In genomic region chr22:20236052-20236717, GRCh38 we compare ENCODE assay signal across 17 cellular contexts. TPM values are rescaled to one million over a fixed set of nuclear protein-coding genes. Genes with fewer than 3 reads are reported as not detected.
A peak's percentile ranks its signal among the peaks of the same experiment; 100 is the strongest.
DNase-seq lines count a peak whose midpoint lies in the region; ATAC-seq and TF ChIP-seq lines count a peak whose summit lies in the region.
"Had no signal": no experiment of that assay in that cellular context is flagged by ENCODE, and none has a peak within 500 bp of the region (broad histone marks: within the 10 kb centered on the region; RNA-seq: fewer than 3 reads in every experiment).

No MANE protein-coding gene starts in this region.

- peaks cover 5% of the 10 kb centered on the region for H3K4me1 ChIP-seq in neural progenitor cell

- no peaks in the 10 kb centered on the region for H3K79me2 ChIP-seq in neural progenitor cell (ENCODE audit: low read depth)

- intact Hi-C loops in CD4-positive, alpha-beta T cell (cut with DNase I, micrococcal nuclease): no loop called here
- intact Hi-C loops in dorsolateral prefrontal cortex (cut with DNase I): no loop called here
- intact Hi-C loops in natural killer cell (cut with micrococcal nuclease): no loop called here

- H3K27ac Mint-ChIP-seq in CD4-positive, alpha-beta T cell: peak overlapping the region; percentile 80
- peak overlapping the region; percentile 81 for H3K27ac Mint-ChIP-seq in neural progenitor cell
- no peak overlapping the region for H3K27ac Mint-ChIP-seq in natural killer cell
- no peak overlapping the region for H3K27ac Mint-ChIP-seq in activated CD8-positive, alpha-beta memory T cell treated with anti-CD3 and anti-CD28 coated beads, Interleukin-2, amount 10 ng/mL, durations not matched to agents 7 days and 5 days

- no peaks in the 10 kb centered on the region for H3K9me3 Mint-ChIP-seq in CD4-positive, alpha-beta T cell
- H3K9me3 Mint-ChIP-seq in neural progenitor cell (no peaks in the 10 kb centered on the region), natural killer cell (no peaks in the 10 kb centered on the region)
- no peaks in the 10 kb centered on the region for H3K9me3 Mint-ChIP-seq in activated CD8-positive, alpha-beta memory T cell treated with anti-CD3 and anti-CD28 coated beads, Interleukin-2, amount 10 ng/mL, durations not matched to agents 7 days and 5 days (ENCODE audit: low read depth)
- H3K9me3 Mint-ChIP-seq: H9 had no signal

- H3K4me2 ChIP-seq in neural progenitor cell: no peak overlapping the region

- TF ChIP-seq POLR2A in NB4 (IDR thresholded peaks at IDR 0.05; ENCODE audit: extremely low read depth, insufficient read length): no peak

- H3K4me3 ChIP-seq in NB4 (ENCODE audit: low read depth, low read length): no peak overlapping the region
- no peak overlapping the region for H3K4me3 ChIP-seq in dorsolateral prefrontal cortex
- H3K4me3 ChIP-seq in neural progenitor cell: no peak overlapping the region
- H3K4me3 ChIP-seq: Peyer's patch had no signal

- H4K20me1 ChIP-seq in neural progenitor cell (ENCODE audit: low read depth): no peaks in the 10 kb centered on the region

- CTCF ChIA-PET in CD4-positive, alpha-beta T cell (lab: Charles Lee): no interaction called here
- CTCF ChIA-PET in activated CD8-positive, alpha-beta memory T cell treated with anti-CD3 and anti-CD28 coated beads, Interleukin-2, amount 10 ng/mL, durations not matched to agents 7 days and 5 days (lab: Charles Lee): interaction anchor here (1.5 kb wide), 1 partner anchor 47 kb away, joined by 4 read pairs; no protein-coding TSS in a partner anchor

- no peak overlapping the region for H3K4me3 Mint-ChIP-seq in CD4-positive, alpha-beta T cell
- H3K4me3 Mint-ChIP-seq in neural progenitor cell (no peak overlapping the region), natural killer cell (no peak overlapping the region)
- no peak overlapping the region for H3K4me3 Mint-ChIP-seq in activated CD8-positive, alpha-beta memory T cell treated with anti-CD3 and anti-CD28 coated beads, Interleukin-2, amount 10 ng/mL, durations not matched to agents 7 days and 5 days
- H3K4me3 Mint-ChIP-seq: H9 had no signal

- H3K4me1 Mint-ChIP-seq in CD4-positive, alpha-beta T cell (ENCODE audit: low read depth): peaks cover 9% of the 10 kb centered on the region
- H3K4me1 Mint-ChIP-seq in neural progenitor cell (peaks cover 22% of the 10 kb centered on the region), natural killer cell (peaks cover 0 to 11% of the 10 kb centered on the region in 2 donors)
- peaks cover 16% of the 10 kb centered on the region for H3K4me1 Mint-ChIP-seq in activated CD8-positive, alpha-beta memory T cell treated with anti-CD3 and anti-CD28 coated beads, Interleukin-2, amount 10 ng/mL, durations not matched to agents 7 days and 5 days

- H3K9me3 ChIP-seq in CD4-positive, alpha-beta T cell (ENCODE audit: control insufficient read depth, low read length): no peaks in the 10 kb centered on the region
- H3K9me3 ChIP-seq in neural progenitor cell (ENCODE audit: low read depth): no peaks in the 10 kb centered on the region
- H3K9me3 ChIP-seq: Peyer's patch had no signal

- H3K36me3 Mint-ChIP-seq in CD4-positive, alpha-beta T cell (ENCODE audit: low read depth): no peaks in the 10 kb centered on the region
- no peaks in the 10 kb centered on the region for H3K36me3 Mint-ChIP-seq in neural progenitor cell
- no peaks in the 10 kb centered on the region for H3K36me3 Mint-ChIP-seq in natural killer cell
- H3K36me3 Mint-ChIP-seq in activated CD8-positive, alpha-beta memory T cell treated with anti-CD3 and anti-CD28 coated beads, Interleukin-2, amount 10 ng/mL, durations not matched to agents 7 days and 5 days: no peaks in the 10 kb centered on the region

- POLR2A ChIA-PET in CD4-positive, alpha-beta T cell (lab: Charles Lee): no interaction called here

- no peak overlapping the region for H3K27ac ChIP-seq in CD4-positive, alpha-beta T cell (ENCODE audit: low read depth, low read length)
- H3K27ac ChIP-seq in dorsolateral prefrontal cortex (peak overlapping the region in 55 of 59 donors; percentile 5 to 97 (median 88)), neural progenitor cell (no peak overlapping the region)
- H3K27ac ChIP-seq: HL-60, Peyer's patch had no signal

- no peak for TF ChIP-seq CTCF in CD4-positive, alpha-beta T cell (IDR thresholded peaks at IDR 0.05)
- TF ChIP-seq CTCF in NB4 (IDR thresholded peaks at IDR 0.05; ENCODE audit: low read depth, low read length): no peak
- no peak for TF ChIP-seq CTCF in dorsolateral prefrontal cortex (IDR thresholded peaks at IDR 0.05 in 54 of 56, conservative IDR thresholded peaks at IDR 0.05 in 2 of 56; ENCODE audit: low read depth in 1 of 56, partially characterized antibody in 56 of 56)
- TF ChIP-seq CTCF in neural progenitor cell (IDR thresholded peaks at IDR 0.05): no peak
- no peak for TF ChIP-seq CTCF in natural killer cell (IDR thresholded peaks at IDR 0.05)

- H3K27me3 Mint-ChIP-seq in CD4-positive, alpha-beta T cell: no peaks in the 10 kb centered on the region
- peaks cover 6% of the 10 kb centered on the region for H3K27me3 Mint-ChIP-seq in neural progenitor cell (ENCODE audit: insufficient read depth, low read depth)
- H3K27me3 Mint-ChIP-seq in natural killer cell (ENCODE audit: low read depth in 2 of 2): no peaks in the 10 kb centered on the region
- no peaks in the 10 kb centered on the region for H3K27me3 Mint-ChIP-seq in activated CD8-positive, alpha-beta memory T cell treated with anti-CD3 and anti-CD28 coated beads, Interleukin-2, amount 10 ng/mL, durations not matched to agents 7 days and 5 days

- DNase-seq in CD4-positive, alpha-beta T cell: no peak
- DNase-seq in NB4 (ENCODE audit: low read depth) (peak; percentile 52), dorsolateral prefrontal cortex (no peak), neural progenitor cell (ENCODE audit: low spot score) (no peak), natural killer cell (no peak), DMS 273 (lab: John Stamatoyannopoulos, UW; ENCODE audit: unreplicated experiment) (no peak)
- no peak for DNase-seq in activated CD8-positive, alpha-beta memory T cell treated with anti-CD3 and anti-CD28 coated beads, Interleukin-2, amount 10 ng/mL, durations not matched to agents 7 days and 5 days
- DNase-seq: DND-41; H9; IMR-90; NCI-H1105; NCI-H1694; NCI-H748 treated with DMSO at 0.1 percent for 48 hours; NK-92 treated with Interleukin-12 subunit alpha and Interleukin-12 subunit beta, amount 100 ng/mL, for 24 hours; Peyer's patch; Right ventricle myocardium superior had no signal

- H3K9ac ChIP-seq in neural progenitor cell: no peak overlapping the region

- H3K27me3 ChIP-seq in CD4-positive, alpha-beta T cell (ENCODE audit: control insufficient read depth, insufficient read depth, low read length): no peaks in the 10 kb centered on the region
- H3K27me3 ChIP-seq in dorsolateral prefrontal cortex: no peaks in the 10 kb centered on the region
- H3K27me3 ChIP-seq in neural progenitor cell: no peaks in the 10 kb centered on the region
- H3K27me3 ChIP-seq: Peyer's patch had no signal

- H3K36me3 ChIP-seq in neural progenitor cell: no peaks in the 10 kb centered on the region
- H3K36me3 ChIP-seq: Peyer's patch had no signal

- no peak overlapping the region for H2AFZ ChIP-seq in neural progenitor cell (replicated peaks)

- no peaks in the 10 kb centered on the region for H3F3A ChIP-seq in neural progenitor cell (ENCODE audit: low read depth)

- ATAC-seq in CD4-positive, alpha-beta T cell (ENCODE audit: poor library complexity): no peak
- no peak for ATAC-seq in natural killer cell
- ATAC-seq in activated CD8-positive, alpha-beta memory T cell treated with anti-CD3 and anti-CD28 coated beads, Interleukin-2, amount 10 ng/mL, durations not matched to agents 7 days and 5 days: no peak

RNA-seq across cellular contexts. Expression of gene RTN4R, which starts 31.9 kb away (rescaled TPM):
- total RNA-seq in CD4-positive, alpha-beta T cell: under 1 TPM; 0.36 to 0.50 TPM
- total RNA-seq in dorsolateral prefrontal cortex: 10 to 100 TPM; 14.5 to 68.2 (median 38.9) TPM
- 6.3 and 20.9 TPM in 2 replicates for total RNA-seq in neural progenitor cell (ENCODE audit: low replicate concordance)
- total RNA-seq in natural killer cell: 1 to 10 TPM; 1.2 to 2.9 (median 1.6) TPM
- total RNA-seq in activated CD8-positive, alpha-beta memory T cell treated with anti-CD3 and anti-CD28 coated beads, Interleukin-2, amount 10 ng/mL, durations not matched to agents 7 days and 5 days: 1 to 10 TPM; 1.4 to 2.5 TPM

Comparison
In these comparisons a context has a peak if more than half of its experiments do, and no peak if none do; other contexts are left out.
1. H3K27ac ChIP-seq: peak in dorsolateral prefrontal cortex (55 of 59); none in CD4-positive, alpha-beta T cell (single experiment) and neural progenitor cell (single experiment).
2. H3K27ac Mint-ChIP-seq: peak in CD4-positive, alpha-beta T cell (single experiment) and neural progenitor cell (single experiment); none in natural killer cell (0 of 2) and activated CD8-positive, alpha-beta memory T cell treated with anti-CD3 and anti-CD28 coated beads, Interleukin-2, amount 10 ng/mL, durations not matched to agents 7 days and 5 days (single experiment).